ENCODE assay signal across 8 cellular contexts in genomic region chr1:43934279-43934985, GRCh38. TPM values are rescaled to one million over a fixed set of nuclear protein-coding genes. Genes with fewer than 3 reads are reported as not detected.
DNase-seq lines count a peak whose midpoint lies in the region; ATAC-seq and TF ChIP-seq lines count a peak whose summit lies in the region.

No MANE protein-coding gene starts in this region.

- ATAC-seq in HG02798 (IDR thresholded peaks at IDR 0.05; ENCODE audit: poor library complexity, unreplicated experiment): no peak

- CTCF ChIA-PET in AG04450 (lab: Charles Lee): interaction anchor here (0.7 to 6.8 kb wide), 70 partner anchors 8 to 707 kb away, joined by 3 to 438 read pairs (median 5); partner anchors contain the start of genes DPH2, IPO13, KDM4A and PTPRF

- H3K9me3 ChIP-seq in AG04450 (ENCODE audit: control insufficient read depth, insufficient read depth, low read length): peaks cover 10% of the 10 kb centered on the region

- no peak overlapping the region for H3K27ac ChIP-seq in AG04450 (ENCODE audit: low read depth, low read length)

- POLR2A ChIA-PET in AG04450 (lab: Yijun Ruan, JAX): interaction anchor here (0.6 to 2.2 kb wide), 5 partner anchors 11 to 284 kb away, joined by 3 to 21 read pairs (median 3); partner anchors contain the start of gene KDM4A

- H3K4me3 ChIP-seq in AG04450 (ENCODE audit: low read depth, low read length): no peak overlapping the region

- DNase-seq in AG04450 (ENCODE audit: low read depth, low spot score) (no peak), GM19240 (ENCODE audit: insufficient read length, low spot score) (peak; percentile 81), NCI-H345 (lab: John Stamatoyannopoulos, UW) (peak; percentile 57), lung microvascular endothelial cell (ENCODE audit: low read depth in 2 of 2) (peak; percentile 53 to 69)
- DNase-seq in activated CD4-positive, alpha-beta T cell treated with anti-CD3 and anti-CD28 coated beads for 48 hours: peak; percentile 76
- DNase-seq in effector CD4-positive, alpha-beta T cell: peak; percentile 35
- peak; percentile 34 for DNase-seq in stimulated activated naive CD4-positive, alpha-beta T cell treated with Interleukin-2 at 50 U/mL for 16 hours (lab: John Stamatoyannopoulos, UW)

- no peaks in the 10 kb centered on the region for H3K27me3 ChIP-seq in AG04450 (ENCODE audit: control insufficient read depth, insufficient read depth, low read length)

- TF ChIP-seq CTCF in AG04450 (IDR thresholded peaks at IDR 0.05; ENCODE audit: low read depth, low read length): peak; percentile 90

RNA-seq across cellular contexts. Expression of gene ARTN, which starts 0.8 kb away (rescaled TPM):
- polyA plus RNA-seq in AG04450 (2011; rRNA removed): 0.21 TPM in 1 of 2 replicates, not detected in the other
- polyA minus RNA-seq in AG04450 (2011; rRNA and poly(A)+ RNA removed): not detected in 2 replicates
- total RNA-seq in lung microvascular endothelial cell: not detected in 2 replicates

RNA-seq across cellular contexts. Expression of gene IPO13, which starts 12.3 kb away (rescaled TPM):
- polyA plus RNA-seq in AG04450 (2011; rRNA removed): 11.2 and 16.1 TPM in 2 replicates
- polyA minus RNA-seq in AG04450 (2011; rRNA and poly(A)+ RNA removed): 31.2 and 43.9 TPM in 2 replicates
- total RNA-seq in lung microvascular endothelial cell: 5.4 and 8.5 TPM in 2 replicates

RNA-seq across cellular contexts. Expression of gene DPH2, which starts 35.4 kb away (rescaled TPM):
- polyA plus RNA-seq in AG04450 (2011; rRNA removed): 17.9 and 22.2 TPM in 2 replicates
- polyA minus RNA-seq in AG04450 (2011; rRNA and poly(A)+ RNA removed): 17.2 and 25.0 TPM in 2 replicates
- total RNA-seq in lung microvascular endothelial cell: 13.1 and 19.0 TPM in 2 replicates

RNA-seq across cellular contexts. Expression of gene ATP6V0B, which starts 40.3 kb away (rescaled TPM):
- 130 and 140 TPM in 2 replicates for polyA plus RNA-seq in AG04450 (2011; rRNA removed)
- polyA minus RNA-seq in AG04450 (2011; rRNA and poly(A)+ RNA removed): 64.5 and 77.1 TPM in 2 replicates
- 110 and 164 TPM in 2 replicates for total RNA-seq in lung microvascular endothelial cell

RNA-seq across cellular contexts. Expression of gene B4GALT2, which starts 44.6 kb away (rescaled TPM):
- 39.0 and 50.4 TPM in 2 replicates for polyA plus RNA-seq in AG04450 (2011; rRNA removed)
- polyA minus RNA-seq in AG04450 (2011; rRNA and poly(A)+ RNA removed): 40.8 and 55.5 TPM in 2 replicates
- 40.1 and 41.9 TPM in 2 replicates for total RNA-seq in lung microvascular endothelial cell
